1 cellular context compared by ENCODE assay signal in the genomic region with DNA sequence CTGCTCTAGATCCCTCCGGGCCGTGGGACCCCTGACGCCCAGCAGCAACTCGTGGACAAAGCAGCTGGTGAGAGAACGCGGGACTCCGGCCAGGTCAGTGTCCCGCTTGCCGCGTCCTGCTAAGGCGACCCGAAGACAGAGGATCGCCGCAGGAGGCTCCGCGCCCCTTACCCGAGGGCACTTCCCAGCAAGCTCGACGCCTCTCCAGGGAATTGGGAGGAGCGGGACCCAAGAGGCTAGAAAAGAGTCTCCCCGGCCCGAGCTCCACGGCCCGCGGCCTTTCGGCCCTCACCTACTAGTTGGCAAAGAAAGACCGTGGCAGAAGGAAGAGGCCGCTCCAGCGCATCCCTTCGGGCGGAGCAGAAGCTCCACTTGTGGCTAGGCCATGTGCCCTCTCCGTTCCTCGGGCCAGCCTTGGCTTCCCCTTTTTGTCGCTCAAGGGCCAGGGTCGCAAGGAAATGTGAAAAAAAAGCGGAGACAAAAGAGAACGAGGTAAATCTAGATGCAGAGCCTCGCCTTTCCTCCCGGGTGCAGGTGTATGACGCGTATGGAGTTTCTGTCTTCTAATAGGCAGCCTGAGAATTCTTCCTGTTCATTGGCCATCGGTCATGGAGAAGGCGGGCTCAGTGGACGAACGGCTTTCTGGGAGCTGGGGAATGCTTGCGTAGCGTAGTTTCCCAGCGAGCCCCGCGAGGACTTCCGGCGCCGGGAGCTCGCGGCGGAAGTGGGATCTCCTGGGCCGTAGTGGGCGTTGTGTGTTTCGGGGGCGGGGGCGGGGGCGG.
A peak's percentile ranks its signal among the peaks of the same experiment; 100 is the strongest.
TF ChIP-seq lines count a peak whose summit lies in the region.

A gene with protein sequence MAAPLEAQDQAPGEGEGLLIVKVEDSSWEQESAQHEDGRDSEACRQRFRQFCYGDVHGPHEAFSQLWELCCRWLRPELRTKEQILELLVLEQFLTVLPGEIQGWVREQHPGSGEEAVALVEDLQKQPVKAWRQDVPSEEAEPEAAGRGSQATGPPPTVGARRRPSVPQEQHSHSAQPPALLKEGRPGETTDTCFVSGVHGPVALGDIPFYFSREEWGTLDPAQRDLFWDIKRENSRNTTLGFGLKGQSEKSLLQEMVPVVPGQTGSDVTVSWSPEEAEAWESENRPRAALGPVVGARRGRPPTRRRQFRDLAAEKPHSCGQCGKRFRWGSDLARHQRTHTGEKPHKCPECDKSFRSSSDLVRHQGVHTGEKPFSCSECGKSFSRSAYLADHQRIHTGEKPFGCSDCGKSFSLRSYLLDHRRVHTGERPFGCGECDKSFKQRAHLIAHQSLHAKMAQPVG (plus strand): TSS at position 692 of the 782 bp plus-strand sequence. CDS start 2,252 bp downstream, outside the sequence.

TF ChIP-seq in K562, 482 proteins besides CTCF, POLR2A, EP300 and RAD21 (continued from another document and continues in another):
- TF ChIP-seq CXXC5 (CRISPR knock-in tag; IDR thresholded peaks at IDR 0.05) = peak; percentile 41; the same call in 1 of the 2 replicates
- peak; percentile 89 for TF ChIP-seq CREB1 (IDR thresholded peaks at IDR 0.05)
- TF ChIP-seq CREB1 (CRISPR knock-in tag; IDR thresholded peaks at IDR 0.05) = peak; percentile 86
- 0 out of 2 replicates have a peak, but pooled peaks have one; percentile 44 for TF ChIP-seq E2F5 (CRISPR knock-in tag; IDR thresholded peaks at IDR 0.05)
- no peak for TF ChIP-seq ZNF644 (tag; IDR thresholded peaks at IDR 0.05; ENCODE audit: low read depth)
- peak; percentile 45; the same call in 1 of the 2 replicates for TF ChIP-seq POLR2G (IDR thresholded peaks at IDR 0.05; ENCODE audit: low read depth, low read length)
- TF ChIP-seq, protein P1, sequence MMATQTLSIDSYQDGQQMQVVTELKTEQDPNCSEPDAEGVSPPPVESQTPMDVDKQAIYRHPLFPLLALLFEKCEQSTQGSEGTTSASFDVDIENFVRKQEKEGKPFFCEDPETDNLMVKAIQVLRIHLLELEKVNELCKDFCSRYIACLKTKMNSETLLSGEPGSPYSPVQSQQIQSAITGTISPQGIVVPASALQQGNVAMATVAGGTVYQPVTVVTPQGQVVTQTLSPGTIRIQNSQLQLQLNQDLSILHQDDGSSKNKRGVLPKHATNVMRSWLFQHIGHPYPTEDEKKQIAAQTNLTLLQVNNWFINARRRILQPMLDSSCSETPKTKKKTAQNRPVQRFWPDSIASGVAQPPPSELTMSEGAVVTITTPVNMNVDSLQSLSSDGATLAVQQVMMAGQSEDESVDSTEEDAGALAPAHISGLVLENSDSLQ (IDR thresholded peaks at IDR 0.05) = peak; percentile 54; the same call in 1 of the 2 replicates
- TF ChIP-seq ZBTB17 (CRISPR knock-in tag; IDR thresholded peaks at IDR 0.05) = 0 out of 2 replicates have a peak, but pooled peaks have one; percentile 40
- TF ChIP-seq JUND (IDR thresholded peaks at IDR 0.05; ENCODE audit: borderline replicate concordance, low read depth, low read length) = peak; percentile 43; the same call in 1 of the 2 replicates
- no peak; the same call in 2 of the 3 replicates for TF ChIP-seq JUND (tag; IDR thresholded peaks at IDR 0.05; ENCODE audit: borderline replicate concordance, low read depth, low read length)
- TF ChIP-seq CREB3L1 (IDR thresholded peaks at IDR 0.05; ENCODE audit: borderline replicate concordance, low read depth) = peak; percentile 80
- peak; percentile 95 for TF ChIP-seq CREM (IDR thresholded peaks at IDR 0.05; ENCODE audit: low read depth)
- no peak for TF ChIP-seq RHOXF2B (CRISPR knock-in tag; conservative IDR thresholded peaks at IDR 0.05)
- peak; percentile 57; the same call in 1 of the 2 replicates for TF ChIP-seq ZNF384 (IDR thresholded peaks at IDR 0.05; ENCODE audit: low read depth, low read length)
- 0 out of 2 replicates have a peak, but pooled peaks have one; percentile 34 for TF ChIP-seq RFX5 (IDR thresholded peaks at IDR 0.05; ENCODE audit: low read depth, low read length)
- TF ChIP-seq, protein P2, sequence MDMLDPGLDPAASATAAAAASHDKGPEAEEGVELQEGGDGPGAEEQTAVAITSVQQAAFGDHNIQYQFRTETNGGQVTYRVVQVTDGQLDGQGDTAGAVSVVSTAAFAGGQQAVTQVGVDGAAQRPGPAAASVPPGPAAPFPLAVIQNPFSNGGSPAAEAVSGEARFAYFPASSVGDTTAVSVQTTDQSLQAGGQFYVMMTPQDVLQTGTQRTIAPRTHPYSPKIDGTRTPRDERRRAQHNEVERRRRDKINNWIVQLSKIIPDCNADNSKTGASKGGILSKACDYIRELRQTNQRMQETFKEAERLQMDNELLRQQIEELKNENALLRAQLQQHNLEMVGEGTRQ (CRISPR knock-in tag; IDR thresholded peaks at IDR 0.05) = peak; percentile 22; the same call in 1 of the 2 replicates
- peak; percentile 73 for TF ChIP-seq HCFC1 (IDR thresholded peaks at IDR 0.05; ENCODE audit: low read depth, low read length)
- TF ChIP-seq ZBTB11 (CRISPR knock-in tag; IDR thresholded peaks at IDR 0.05) = peak in 1 of 3 experiments; percentile 55; a peak in 1 of 6 replicates
- TF ChIP-seq MAX (CRISPR knock-in tag; IDR thresholded peaks at IDR 0.05) = peak; percentile 73
- peak; percentile 4 for TF ChIP-seq SAP30 (IDR thresholded peaks at IDR 0.05; ENCODE audit: borderline replicate concordance, insufficient read depth, low read depth, low read length, poor library complexity, severe bottlenecking)
- peak; percentile 59 for TF ChIP-seq TAF9B (IDR thresholded peaks at IDR 0.05; ENCODE audit: partially characterized antibody)
- TF ChIP-seq HNRNPLL (IDR thresholded peaks at IDR 0.05; ENCODE audit: low read depth, low read length, poor library complexity, severe bottlenecking) = peak; percentile 49
- peak; percentile 92 for TF ChIP-seq SIN3B (IDR thresholded peaks at IDR 0.05; ENCODE audit: low read depth)
- no peak for TF ChIP-seq TOE1 (IDR thresholded peaks at IDR 0.05; ENCODE audit: borderline replicate concordance)
- 0 out of 2 replicates have a peak, but pooled peaks have one; percentile 50 for TF ChIP-seq TOE1 (CRISPR knock-in tag; IDR thresholded peaks at IDR 0.05; ENCODE audit: borderline replicate concordance, low read depth)
- TF ChIP-seq TARDBP (IDR thresholded peaks at IDR 0.05) = no peak
- peak; percentile 80 for TF ChIP-seq ZNF143 (CRISPR knock-in tag; IDR thresholded peaks at IDR 0.05)
- peak; percentile 87 for TF ChIP-seq SUPT5H (IDR thresholded peaks at IDR 0.05)
- peak in 1 of 2 experiments; percentile 12; a peak in 1 of 4 replicates for TF ChIP-seq SRF (CRISPR knock-in tag; IDR thresholded peaks at IDR 0.05)
- no peak for TF ChIP-seq ERF (CRISPR knock-in tag; IDR thresholded peaks at IDR 0.05)
- TF ChIP-seq TBP (optimal IDR thresholded peaks at IDR 0.05; ENCODE audit: low read depth, low read length) = peak; percentile 60
- TF ChIP-seq ESRRA (IDR thresholded peaks at IDR 0.05; ENCODE audit: borderline replicate concordance, low read depth) = peak; percentile 19; the same call in 1 of the 2 replicates
- TF ChIP-seq TAF15 (IDR thresholded peaks at IDR 0.05; ENCODE audit: low read depth, low read length) = no peak
- TF ChIP-seq RBFOX2 (IDR thresholded peaks at IDR 0.05; ENCODE audit: low read depth, low read length) = peak; percentile 74
- TF ChIP-seq PHF8 (IDR thresholded peaks at IDR 0.05; ENCODE audit: borderline replicate concordance, low read length) = peak; percentile 94; the same call in 1 of the 2 replicates
- no peak for TF ChIP-seq BCLAF1 (IDR thresholded peaks at IDR 0.05; ENCODE audit: borderline replicate concordance in 1 of 2, control insufficient read depth in 1 of 2, low read depth in 2 of 2, low read length in 1 of 2)
- peak; percentile 63; the same call in 1 of the 2 replicates for TF ChIP-seq ZZZ3 (IDR thresholded peaks at IDR 0.05)
- TF ChIP-seq LEF1 (IDR thresholded peaks at IDR 0.05) = no peak
- TF ChIP-seq, protein P3, sequence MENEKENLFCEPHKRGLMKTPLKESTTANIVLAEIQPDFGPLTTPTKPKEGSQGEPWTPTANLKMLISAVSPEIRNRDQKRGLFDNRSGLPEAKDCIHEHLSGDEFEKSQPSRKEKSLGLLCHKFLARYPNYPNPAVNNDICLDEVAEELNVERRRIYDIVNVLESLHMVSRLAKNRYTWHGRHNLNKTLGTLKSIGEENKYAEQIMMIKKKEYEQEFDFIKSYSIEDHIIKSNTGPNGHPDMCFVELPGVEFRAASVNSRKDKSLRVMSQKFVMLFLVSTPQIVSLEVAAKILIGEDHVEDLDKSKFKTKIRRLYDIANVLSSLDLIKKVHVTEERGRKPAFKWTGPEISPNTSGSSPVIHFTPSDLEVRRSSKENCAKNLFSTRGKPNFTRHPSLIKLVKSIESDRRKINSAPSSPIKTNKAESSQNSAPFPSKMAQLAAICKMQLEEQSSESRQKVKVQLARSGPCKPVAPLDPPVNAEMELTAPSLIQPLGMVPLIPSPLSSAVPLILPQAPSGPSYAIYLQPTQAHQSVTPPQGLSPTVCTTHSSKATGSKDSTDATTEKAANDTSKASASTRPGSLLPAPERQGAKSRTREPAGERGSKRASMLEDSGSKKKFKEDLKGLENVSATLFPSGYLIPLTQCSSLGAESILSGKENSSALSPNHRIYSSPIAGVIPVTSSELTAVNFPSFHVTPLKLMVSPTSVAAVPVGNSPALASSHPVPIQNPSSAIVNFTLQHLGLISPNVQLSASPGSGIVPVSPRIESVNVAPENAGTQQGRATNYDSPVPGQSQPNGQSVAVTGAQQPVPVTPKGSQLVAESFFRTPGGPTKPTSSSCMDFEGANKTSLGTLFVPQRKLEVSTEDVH (IDR thresholded peaks at IDR 0.05; ENCODE audit: low read depth, partially characterized antibody) = no peak
- no peak for TF ChIP-seq ZNF511 (CRISPR knock-in tag; IDR thresholded peaks at IDR 0.05)
- TF ChIP-seq SLC30A9 (CRISPR knock-in tag; IDR thresholded peaks at IDR 0.05) = no peak
- no peak for TF ChIP-seq NCOR1 (IDR thresholded peaks at IDR 0.05)
- TF ChIP-seq NFYB (IDR thresholded peaks at IDR 0.05; ENCODE audit: extremely low read depth, insufficient read length) = peak; percentile 81
- peak; percentile 96 for TF ChIP-seq GABPA (tag; conservative IDR thresholded peaks at IDR 0.05; ENCODE audit: low read depth)
- TF ChIP-seq LARP7 (IDR thresholded peaks at IDR 0.05) = no peak
